ENCODE assay signal across 8 cellular contexts in the genomic region with DNA sequence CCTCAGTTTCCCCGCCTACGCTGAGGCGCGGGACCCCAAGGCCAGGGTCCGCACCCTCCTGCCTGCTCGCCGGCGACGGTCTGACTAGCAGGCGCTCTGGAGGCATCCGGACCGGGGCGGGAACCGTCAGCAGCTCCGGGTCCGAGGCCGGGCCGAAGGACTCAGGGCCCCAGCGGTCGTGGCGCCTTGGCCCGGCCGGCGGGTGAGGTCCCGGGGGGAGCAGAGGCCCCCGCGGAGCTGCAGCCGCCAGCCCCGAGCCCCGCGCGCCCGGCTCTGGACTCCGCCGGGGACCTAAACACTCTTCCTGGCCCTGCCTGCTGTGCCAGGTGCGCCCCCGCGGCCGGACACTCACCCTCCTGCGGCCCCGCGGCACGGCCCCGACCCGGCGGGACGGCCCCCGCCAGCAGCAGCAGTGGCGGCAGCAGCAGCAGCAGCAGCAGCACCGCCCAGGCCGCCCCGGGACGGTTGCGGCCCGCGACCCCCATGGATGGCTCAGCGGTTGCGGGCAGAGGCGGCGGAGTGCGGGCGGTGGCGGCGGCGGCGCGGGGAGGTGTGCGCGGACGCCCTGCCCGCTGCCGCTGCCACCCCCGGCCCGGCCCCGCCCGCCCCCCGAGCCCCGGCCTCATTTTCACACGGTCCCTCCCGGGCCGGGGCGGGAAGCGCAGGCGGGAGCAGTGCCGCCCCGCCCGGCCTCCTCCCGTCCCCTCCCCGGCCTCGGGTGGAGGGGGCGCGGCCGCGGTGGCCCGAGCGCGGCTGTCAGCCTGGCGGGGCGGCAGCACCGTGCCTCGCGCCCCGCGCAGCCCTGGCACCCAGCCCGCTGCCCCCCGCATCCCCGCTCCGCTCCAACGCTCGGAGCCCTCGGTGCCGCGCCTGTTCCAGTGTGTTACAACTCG. TPM values are rescaled to one million over a fixed set of nuclear protein-coding genes. Genes with fewer than 3 reads are reported as not detected.
A peak's percentile ranks its signal among the peaks of the same experiment; 100 is the strongest.
DNase-seq lines count a peak whose midpoint lies in the region; ATAC-seq lines count a peak whose summit lies in the region.

A gene (minus strand): TSS at position 556 of the 893 bp plus-strand sequence. CDS start 71 bp downstream, at position 485.

- no peak within 1 kb of the TSS for H3K27ac ChIP-seq in iPS-20b (ENCODE audit: low read length)

- no peaks in the 10 kb centered on the region for H3K36me3 Mint-ChIP-seq in stimulated activated naive B cell treated with anti-CD40 and anti-IgM and Interleukin-4, amounts not matched to agents 10 μg/mL and 1 μg/mL and 100 μg/mL, for 72 hours

- H3K4me3 ChIP-seq in H7 (ENCODE audit: insufficient read depth, low read depth, low read length) (peak within 1 kb of the TSS; percentile 35), adipocyte (ENCODE audit: low read length) (peak within 1 kb of the TSS; percentile 69), iPS-20b (ENCODE audit: low read length) (peak within 1 kb of the TSS; percentile 46; the same call in 1 of the 2 replicates)

- DNase-seq in H7: peak; percentile 90
- DNase-seq in adipocyte (ENCODE audit: low read depth): peak; percentile 54
- no peak for DNase-seq in stimulated activated naive B cell treated with anti-CD40 and anti-IgM and Interleukin-4, amounts not matched to agents 10 μg/mL and 1 μg/mL and 100 μg/mL, for 72 hours
- DNase-seq in SK-N-DZ (ENCODE audit: low spot score): no peak
- DNase-seq in COLO829 (ENCODE audit: low spot score): no peak
- DNase-seq in stimulated activated CD4-positive, alpha-beta T cell treated with anti-CD3 and anti-CD28 coated beads, Interleukin-4, amount 100 ng/mL, for 24 hours: no peak

- H3K4me3 Mint-ChIP-seq in stimulated activated naive B cell treated with anti-CD40 and anti-IgM and Interleukin-4, amounts not matched to agents 10 μg/mL and 1 μg/mL and 100 μg/mL, for 72 hours: peak within 1 kb of the TSS; percentile 61 to 73

- H3K9ac ChIP-seq in adipocyte (ENCODE audit: low read length) (peak within 1 kb of the TSS; percentile 39), iPS-20b (ENCODE audit: low read depth, low read length) (no peak within 1 kb of the TSS)

- peaks cover 61 to 75% of the 10 kb centered on the region in 2 donors for H3K27me3 Mint-ChIP-seq in stimulated activated naive B cell treated with anti-CD40 and anti-IgM and Interleukin-4, amounts not matched to agents 10 μg/mL and 1 μg/mL and 100 μg/mL, for 72 hours

- peak; percentile 38 to 52 for ATAC-seq in stimulated activated naive B cell treated with anti-CD40 and anti-IgM and Interleukin-4, amounts not matched to agents 10 μg/mL and 1 μg/mL and 100 μg/mL, for 72 hours (replicated peaks)
- no peak for ATAC-seq in HG03108 (IDR thresholded peaks at IDR 0.05; ENCODE audit: unreplicated experiment)

- H3K36me3 ChIP-seq in H7 (replicated peaks; ENCODE audit: control insufficient read depth, insufficient read depth, low read length) (no peaks in the 10 kb centered on the region), adipocyte (ENCODE audit: control insufficient read depth, insufficient read depth, low read length, severe bottlenecking) (no peaks in the 10 kb centered on the region), iPS-20b (ENCODE audit: insufficient read depth, low read depth, low read length) (no peaks in the 10 kb centered on the region)

- H3K27me3 ChIP-seq in H7 (ENCODE audit: control insufficient read depth, insufficient read depth, low read length) (peaks cover 33% of the 10 kb centered on the region), adipocyte (replicated peaks; ENCODE audit: control insufficient read depth, insufficient read depth, low read length) (peaks cover 6% of the 10 kb centered on the region), iPS-20b (ENCODE audit: insufficient read depth, low read length) (peaks cover 51% of the 10 kb centered on the region)

- no peak within 1 kb of the TSS for H3K27ac Mint-ChIP-seq in stimulated activated naive B cell treated with anti-CD40 and anti-IgM and Interleukin-4, amounts not matched to agents 10 μg/mL and 1 μg/mL and 100 μg/mL, for 72 hours

- no peaks in the 10 kb centered on the region for H3K4me1 Mint-ChIP-seq in stimulated activated naive B cell treated with anti-CD40 and anti-IgM and Interleukin-4, amounts not matched to agents 10 μg/mL and 1 μg/mL and 100 μg/mL, for 72 hours

- no peaks in the 10 kb centered on the region for H3K9me3 Mint-ChIP-seq in stimulated activated naive B cell treated with anti-CD40 and anti-IgM and Interleukin-4, amounts not matched to agents 10 μg/mL and 1 μg/mL and 100 μg/mL, for 72 hours

- H3K4me1 ChIP-seq in adipocyte (ENCODE audit: control insufficient read depth, insufficient read depth, low read length) (no peaks in the 10 kb centered on the region), iPS-20b (ENCODE audit: insufficient read depth, low read length) (peaks cover 4% of the 10 kb centered on the region; the same call in 1 of the 2 replicates)

- no peaks in the 10 kb centered on the region for H3K9me3 ChIP-seq in adipocyte (ENCODE audit: control insufficient read depth, low read length)
- no peaks in the 10 kb centered on the region for H3K9me3 ChIP-seq in iPS-20b (ENCODE audit: insufficient read depth, low read depth, low read length)

RNA-seq across cellular contexts. Expression of the gene that starts here (rescaled TPM):
- 0.55 and 1.4 TPM in 2 replicates for total RNA-seq in H7 (2014; rRNA removed; shearing (Covaris generic))
- 5.8 and 9.1 TPM in 2 replicates for polyA plus RNA-seq in SK-N-DZ (2014; cell fraction: cytosol; rRNA removed)
- polyA plus RNA-seq in SK-N-DZ (2014; cell fraction: nucleus; rRNA removed): 2.0 and 2.3 TPM in 2 replicates

Comparison
In these comparisons a context has a peak if more than half of its experiments do, and no peak if none do; other contexts are left out.
1. DNase-seq: peak in H7 (single experiment) and adipocyte (single experiment); none in stimulated activated naive B cell treated with anti-CD40 and anti-IgM and Interleukin-4, amounts not matched to agents 10 μg/mL and 1 μg/mL and 100 μg/mL, for 72 hours (single experiment), SK-N-DZ (single experiment), COLO829 (single experiment) and stimulated activated CD4-positive, alpha-beta T cell treated with anti-CD3 and anti-CD28 coated beads, Interleukin-4, amount 100 ng/mL, for 24 hours (single experiment).
2. Peak in every context shown above with its lines, with median percentiles within 50 percentile points of each other: H3K4me3 ChIP-seq.